17 cellular contexts compared by ENCODE assay signal in the genomic region with DNA sequence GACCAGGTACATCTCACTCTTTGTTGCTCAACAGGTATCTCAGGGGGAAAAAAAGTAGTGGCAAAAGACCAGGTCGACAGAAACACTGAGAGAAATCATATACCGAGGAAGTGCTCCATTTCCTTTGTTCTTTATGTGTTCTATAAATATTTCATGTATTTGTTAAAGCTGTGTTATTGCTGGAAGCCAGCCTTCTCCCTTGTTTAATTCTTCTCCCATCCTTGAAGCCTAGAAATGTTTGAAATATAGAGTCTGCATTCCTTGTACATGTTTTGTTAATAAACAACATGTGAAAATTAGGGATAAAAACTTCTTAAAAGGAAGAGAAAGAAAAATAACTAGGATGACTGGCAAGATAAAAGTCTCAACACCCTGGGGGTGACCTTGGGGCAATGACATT.
"Had no signal": no experiment of that assay in that cellular context is flagged by ENCODE, and none has a peak within 500 bp of the region (broad histone marks: within the 10 kb centered on the region; RNA-seq: fewer than 3 reads in every experiment).

No MANE protein-coding gene starts in this region.

- H3K27ac ChIP-seq: epithelial cell of prostate, pancreas, suprapubic skin had no signal

- H3K27me3 ChIP-seq: pancreas, suprapubic skin, upper lobe of left lung had no signal

- H3K4me3 ChIP-seq: pancreas, suprapubic skin, upper lobe of left lung had no signal

- DNase-seq: activated CD4-positive, alpha-beta memory T cell treated with anti-CD3 and anti-CD28 coated beads for 36 hours; activated gamma-delta T cell treated with Interleukin-2 at 50 U/mL for 16 hours; activated naive CD8-positive, alpha-beta T cell treated with anti-CD3 and anti-CD28 coated beads, Interleukin-2, amount 10 ng/mL, durations not matched to agents 7 days and 5 days; activated T-cell treated with anti-CD3 and anti-CD28 coated beads, Interleukin-2, amount 50 U/mL, for 72 hours; aorta; effector CD8-positive, alpha-beta T cell; left colon; mammary epithelial cell; natural killer cell; pancreas; stimulated activated CD4-positive, alpha-beta T cell treated with anti-CD3 and anti-CD28 coated beads, Interleukin-4, amount 100 ng/mL, for 1 hour; stimulated activated CD8-positive, alpha-beta memory T cell treated with anti-CD3 and anti-CD28 coated beads, Interleukin-4, amount 100 ng/mL, for 48 hours; stimulated activated naive CD8-positive, alpha-beta T cell treated with anti-CD3 and anti-CD28 coated beads, Interleukin-15, Interleukin-2, amounts not matched to agents 100 U/mL and 50 U/mL, for 24 hours; T-helper 9 cell; upper lobe of left lung had no signal

- H3K4me1 ChIP-seq: pancreas, suprapubic skin had no signal

- H3K9me3 ChIP-seq: pancreas, suprapubic skin, upper lobe of left lung had no signal

- H3K36me3 ChIP-seq: pancreas, suprapubic skin, upper lobe of left lung had no signal
